ENCODE assay signal across 19 cellular contexts in the genomic region with DNA sequence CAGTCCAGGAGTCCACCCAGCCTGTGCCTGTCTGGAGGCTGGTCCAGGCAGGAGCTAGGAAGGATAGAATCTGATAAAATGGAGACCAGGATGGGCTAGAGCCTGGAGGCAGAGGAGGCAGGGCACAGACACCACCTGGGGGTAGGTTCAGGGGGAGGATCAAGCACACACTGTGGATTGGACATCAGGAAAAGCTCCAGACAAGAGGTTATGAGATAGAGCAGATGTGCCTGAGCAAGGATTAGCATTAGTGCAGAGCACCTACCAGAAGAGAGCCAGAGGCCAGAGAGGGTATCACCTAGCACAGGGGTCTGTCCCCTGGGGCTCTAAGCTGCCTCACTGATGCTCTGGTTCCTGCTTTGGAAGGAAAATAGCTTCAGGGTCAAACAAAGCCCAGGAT.
"Had no signal": no experiment of that assay in that cellular context is flagged by ENCODE, and none has a peak within 500 bp of the region (broad histone marks: within the 10 kb centered on the region; RNA-seq: fewer than 3 reads in every experiment).

No MANE protein-coding gene starts in this region.

- H3K4me1 Mint-ChIP-seq: immature natural killer cell had no signal

- H3K9me3 Mint-ChIP-seq: endodermal cell, immature natural killer cell had no signal

- H3K27ac Mint-ChIP-seq: endodermal cell; immature natural killer cell; memory B cell; natural killer cell treated with Interleukin-12 subunit alpha and Interleukin-12 subunit beta and Interleukin-15 and Interleukin-18, amount 100 ng/mL, for 72 hours; progenitor cell of endocrine pancreas had no signal

- H3K4me3 Mint-ChIP-seq: endodermal cell; immature natural killer cell; memory B cell; natural killer cell treated with Interleukin-12 subunit alpha and Interleukin-12 subunit beta and Interleukin-15 and Interleukin-18, amount 100 ng/mL, for 72 hours had no signal

- H3K36me3 Mint-ChIP-seq: immature natural killer cell; natural killer cell treated with Interleukin-12 subunit alpha and Interleukin-12 subunit beta and Interleukin-15 and Interleukin-18, amount 100 ng/mL, for 72 hours had no signal

- DNase-seq: effector CD4-positive, alpha-beta T cell; endodermal cell; erythroblast; foreskin keratinocyte; immature natural killer cell; left ventricle myocardium inferior; lower lobe of right lung; midbrain; occipital lobe; pancreas; right cardiac atrium; small intestine; stimulated activated CD4-positive, alpha-beta T cell treated with anti-CD3 and anti-CD28 coated beads, Interleukin-12 subunit alpha, Interleukin-12 subunit beta, amount 100 ng/mL, for 4 hours; stimulated activated naive CD4-positive, alpha-beta T cell; stomach; trophoblast cell had no signal

- H3K27ac ChIP-seq: foreskin keratinocyte, left ventricle myocardium inferior, lower lobe of right lung, pancreas, stomach had no signal
